ENCODE assay signal across 8 cellular contexts in the genomic region with DNA sequence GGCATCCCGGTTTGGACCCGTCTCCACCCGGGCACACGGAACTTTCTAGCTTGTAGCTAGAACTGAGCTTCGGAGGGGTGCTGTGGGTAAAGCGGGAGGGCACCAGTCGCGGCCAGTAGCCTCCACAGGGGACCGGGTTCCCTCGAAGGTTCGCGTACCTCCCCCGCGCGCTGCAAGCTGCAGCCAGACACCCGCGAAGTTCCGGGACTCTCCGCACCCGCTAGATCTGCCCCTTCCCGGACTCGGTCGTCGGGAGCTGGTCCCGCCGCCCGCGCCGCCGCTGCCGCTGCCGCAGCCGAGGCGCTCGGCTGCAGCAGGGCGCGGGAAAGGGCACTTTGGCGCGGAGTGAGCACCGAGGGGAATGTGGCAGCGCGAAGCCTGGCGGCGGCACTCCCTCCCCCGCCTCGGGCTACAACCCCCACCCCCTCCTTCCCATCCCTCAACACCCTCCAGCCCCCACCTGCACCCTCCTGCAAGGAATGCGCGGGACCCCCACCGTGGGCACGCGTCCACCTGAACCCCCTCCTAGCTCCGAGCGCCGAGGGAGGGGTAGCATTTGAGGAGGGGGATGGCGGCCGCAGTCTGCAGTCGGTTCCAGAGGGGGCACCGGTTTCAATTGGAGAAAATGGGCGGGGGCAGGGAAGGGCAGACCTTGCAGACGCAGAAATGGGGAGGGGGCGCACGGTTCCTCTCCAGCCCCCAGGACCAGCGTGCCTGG. TPM values are rescaled to one million over a fixed set of nuclear protein-coding genes. Genes with fewer than 3 reads are reported as not detected.
DNase-seq lines count a peak whose midpoint lies in the region; ATAC-seq and TF ChIP-seq lines count a peak whose summit lies in the region.

No MANE protein-coding gene starts in this region.

- H3K4me3 ChIP-seq in mammary epithelial cell (replicated peaks in 1 of 3; ENCODE audit: insufficient read depth in 1 of 3, low read depth in 2 of 3, low read length in 3 of 3) (peak overlapping the region in 1 of 3 experiments; percentile 20), lower lobe of right lung (peak overlapping the region; percentile 46)

- BruUV-seq in mammary epithelial cell (replicated peaks; lab: Mats Ljungman, UMichigan): no TSS peak

- in situ Hi-C loops in mammary epithelial cell (cut with MboI; ENCODE audit: low sequenced_read_pairs in 2 of 2): no loop called here

- H3K36me3 ChIP-seq in mammary epithelial cell (ENCODE audit: insufficient read depth, low read length): no peaks in the 10 kb centered on the region
- no peaks in the 10 kb centered on the region for H3K36me3 ChIP-seq in lower lobe of right lung

- dilution Hi-C loops in mammary epithelial cell (cut with HindIII; ENCODE audit: low sequenced_read_pairs): no loop called here

- intact Hi-C loops in mammary epithelial cell (cut with micrococcal nuclease): loop anchor here (2.0 kb wide), 1 partner anchor 531 kb away; no protein-coding TSS in a partner anchor
- intact Hi-C loops in lower lobe of right lung (cut with DNase I): no loop called here

- H3K9ac ChIP-seq in mammary epithelial cell (ENCODE audit: insufficient read depth, low read length): no peak overlapping the region

- CTCF ChIA-PET in mammary epithelial cell (lab: Charles Lee; ENCODE audit: low non-redundant PET): no interaction called here

- peak overlapping the region; percentile 17 for H2AFZ ChIP-seq in mammary epithelial cell (ENCODE audit: low read depth, low read length)

- H3K4me2 ChIP-seq in mammary epithelial cell (ENCODE audit: insufficient read depth, low read depth, low read length): peak overlapping the region; percentile 64

- H3K4me1 ChIP-seq in mammary epithelial cell (ENCODE audit: insufficient read depth, low read length) (peaks cover 4% of the 10 kb centered on the region), lower lobe of right lung (peaks cover 20% of the 10 kb centered on the region)

- H3K9me3 ChIP-seq in mammary epithelial cell (replicated peaks; ENCODE audit: insufficient read depth, low read length) (no peaks in the 10 kb centered on the region), lower lobe of right lung (no peaks in the 10 kb centered on the region)

- TF ChIP-seq CTCF in mammary epithelial cell (conservative IDR thresholded peaks at IDR 0.05 in 1 of 2, IDR thresholded peaks at IDR 0.05 in 1 of 2; ENCODE audit: extremely low read depth in 1 of 2, insufficient read depth in 1 of 2, low read depth in 1 of 2, low read length in 2 of 2) (no peak), lower lobe of right lung (IDR thresholded peaks at IDR 0.05) (no peak)

- ATAC-seq in lower lobe of right lung (peak; percentile 35 to 44), HG02870 (IDR thresholded peaks at IDR 0.05; ENCODE audit: unreplicated experiment) (no peak), HG03442 (IDR thresholded peaks at IDR 0.05; ENCODE audit: unreplicated experiment) (no peak)

- H4K20me1 ChIP-seq in mammary epithelial cell (ENCODE audit: insufficient read depth, low read length): no peaks in the 10 kb centered on the region

- H3K27ac ChIP-seq in mammary epithelial cell (ENCODE audit: insufficient read depth, low read depth, low read length): no peak overlapping the region
- H3K27ac ChIP-seq in lower lobe of right lung: no peak overlapping the region

- H3K27me3 ChIP-seq in mammary epithelial cell (ENCODE audit: insufficient read depth, low read length): peaks cover 16% of the 10 kb centered on the region
- H3K27me3 ChIP-seq in lower lobe of right lung (ENCODE audit: low read depth): peaks cover 70% of the 10 kb centered on the region

- DNase-seq in stimulated activated CD4-positive, alpha-beta T cell treated with anti-CD3 and anti-CD28 coated beads, Interleukin-15, amount 100 ng/mL, for 24 hours: peak; percentile 24
- no peak for DNase-seq in stimulated activated CD4-positive, alpha-beta T cell treated with anti-CD3 and anti-CD28 coated beads, Interleukin-4, amount 100 ng/mL, for 4 hours
- DNase-seq in mammary epithelial cell (no peak), lower lobe of right lung (no peak), RPMI8226 (no peak), cerebellar cortex (ENCODE audit: low spot score) (no peak)

- WGBS in mammary epithelial cell (ENCODE audit: low coverage, missing lambda C conversion rate): 5% methylated on average over 12 of the region's 63 CpGs

- no peaks in the 10 kb centered on the region for H3K79me2 ChIP-seq in mammary epithelial cell (ENCODE audit: insufficient read depth, low read length)

RNA-seq across cellular contexts. Expression of a gene that starts 1.1 kb away (rescaled TPM):
- total RNA-seq in mammary epithelial cell (under 1 TPM in 1 of 2 donors, not detected in 1; under 0.01 TPM), lower lobe of right lung (1.1 TPM)
- under 0.01 TPM for polyA plus RNA-seq in mammary epithelial cell
- polyA minus RNA-seq in mammary epithelial cell: not detected

RNA-seq across cellular contexts. Expression of a gene that starts 12.8 kb away (rescaled TPM):
- total RNA-seq in mammary epithelial cell: not detected
- polyA plus RNA-seq in mammary epithelial cell: not detected
- polyA minus RNA-seq in mammary epithelial cell: not detected
- not detected for total RNA-seq in lower lobe of right lung

Comparison
In these comparisons a context has a peak if more than half of its experiments do, and no peak if none do; other contexts are left out.
1. ATAC-seq: peak in lower lobe of right lung (2 of 2); none in HG02870 (single experiment) and HG03442 (single experiment).